Comparison of ENCODE assay signal across 11 cellular contexts in genomic region chr4:2363056-2363719, GRCh38. TPM values are rescaled to one million over a fixed set of nuclear protein-coding genes. Genes with fewer than 3 reads are reported as not detected.
A peak's percentile ranks its signal among the peaks of the same experiment; 100 is the strongest.
DNase-seq lines count a peak whose midpoint lies in the region; ATAC-seq and TF ChIP-seq lines count a peak whose summit lies in the region.
"Had no signal": no experiment of that assay in that cellular context is flagged by ENCODE, and none has a peak within 500 bp of the region (broad histone marks: within the 10 kb centered on the region; RNA-seq: fewer than 3 reads in every experiment).

No MANE protein-coding gene starts in this region.

- H3K27ac ChIP-seq in body of pancreas (peak overlapping the region in 3 of 4 donors; percentile 52 to 69 (median 58)), left lung (no peak overlapping the region), testis (peak overlapping the region; percentile 55 to 72)

- ATAC-seq in body of pancreas (peak; percentile 87), left lung (peak; percentile 68), HG02588 (IDR thresholded peaks at IDR 0.05; ENCODE audit: unreplicated experiment) (no peak), HG03097 (IDR thresholded peaks at IDR 0.05; ENCODE audit: low FRiP score, unreplicated experiment) (no peak)
- ATAC-seq: activated CD8-positive, alpha-beta T cell treated with anti-CD3 and anti-CD28 coated beads, Interleukin-2, amount 10 ng/mL, durations not matched to agents 7 days and 5 days had no signal

- peak; percentile 60 for DNase-seq in activated effector memory CD4-positive, alpha-beta T cell treated with anti-CD3 and anti-CD28 coated beads, Interleukin-2, amount 50 U/mL, for 16 hours
- DNase-seq in activated effector memory CD4-positive, alpha-beta T cell treated with Interleukin-2 at 50 U/mL for 16 hours, result no peak
- DNase-seq in body of pancreas (peak; percentile 74 to 88 (median 84)), left lung (peak in 1 of 2 donors; percentile 65), testis (peak; percentile 96), 8988T (no peak)
- DNase-seq: activated CD8-positive, alpha-beta T cell treated with anti-CD3 and anti-CD28 coated beads, Interleukin-2, amount 10 ng/mL, durations not matched to agents 7 days and 5 days; amygdala had no signal

- TF ChIP-seq CTCF in body of pancreas (IDR thresholded peaks at IDR 0.05) (no peak), left lung (IDR thresholded peaks at IDR 0.05) (no peak), testis (IDR thresholded peaks at IDR 0.05) (no peak)

- H3K36me3 ChIP-seq in body of pancreas (replicated peaks in 1 of 2; ENCODE audit: insufficient read depth in 1 of 2, low read depth in 2 of 2) (no peaks in the 10 kb centered on the region), left lung (no peaks in the 10 kb centered on the region), testis (ENCODE audit: low read depth, missing control alignments) (no peaks in the 10 kb centered on the region)

- TF ChIP-seq POLR2A in body of pancreas (IDR thresholded peaks at IDR 0.05) (peak in 1 of 3 donors; percentile 22), testis (IDR thresholded peaks at IDR 0.05) (no peak)

- 31 to 34% methylated on average over 3 to 12 of the region's 12 CpGs for WGBS in body of pancreas, 2 donors
- WGBS in testis, 2 donors, result 29 to 54% methylated on average over 3 to 12 of the region's 12 CpGs

- intact Hi-C loops in body of pancreas (cut with DNase I), result no loop called here
- intact Hi-C loops in left lung (cut with DNase I), result no loop called here
- intact Hi-C loops in testis (cut with DNase I; ENCODE audit: low total_unique reads), result no loop called here

- H3K27me3 ChIP-seq in body of pancreas, result no peaks in the 10 kb centered on the region
- H3K27me3 ChIP-seq in left lung, result peaks cover 0 to 9% of the 10 kb centered on the region in 2 donors
- H3K27me3 ChIP-seq in testis, result no peaks in the 10 kb centered on the region

- H3K4me1 ChIP-seq in body of pancreas (peaks cover 25% of the 10 kb centered on the region), left lung (peaks cover 0 to 15% of the 10 kb centered on the region in 2 donors), testis (peaks cover 62% of the 10 kb centered on the region)

- H3K9me3 ChIP-seq in body of pancreas (no peaks in the 10 kb centered on the region), left lung (no peaks in the 10 kb centered on the region), testis (no peaks in the 10 kb centered on the region)

- H3K4me3 ChIP-seq in body of pancreas, result no peak overlapping the region
- no peak overlapping the region for H3K4me3 ChIP-seq in left lung
- no peak overlapping the region for H3K4me3 ChIP-seq in testis

RNA-seq across cellular contexts. Expression of gene ZFYVE28, which starts 55.3 kb away (rescaled TPM):
- total RNA-seq in body of pancreas (10 to 100 TPM in 1 of 2 donors, 1 to 10 TPM in 1; 5.7 to 16.8 TPM), left lung (10 to 100 TPM; 12.0 to 12.4 TPM), testis (10 to 100 TPM; 40.5 to 55.3 TPM)
- polyA plus RNA-seq in testis (ENCODE audit: insufficient read depth, low read depth, low replicate concordance), result 14.7 TPM

RNA-seq across cellular contexts. Expression of gene CFAP99, which starts 55.6 kb away (rescaled TPM):
- total RNA-seq in body of pancreas, result not detected
- total RNA-seq in left lung, result 1 to 10 TPM; 1.3 to 2.6 TPM
- total RNA-seq in testis, result 10 to 100 TPM; 30.5 to 41.2 TPM
- 40.1 TPM for polyA plus RNA-seq in testis (ENCODE audit: insufficient read depth, low read depth, low replicate concordance)
- total RNA-seq: activated CD8-positive, alpha-beta T cell treated with anti-CD3 and anti-CD28 coated beads, Interleukin-2, amount 10 ng/mL, durations not matched to agents 7 days and 5 days; lung microvascular endothelial cell had no signal

Comparison
In these comparisons a context has a peak if more than half of its experiments do, and no peak if none do; other contexts are left out.
1. DNase-seq: peak in activated effector memory CD4-positive, alpha-beta T cell treated with anti-CD3 and anti-CD28 coated beads, Interleukin-2, amount 50 U/mL, for 16 hours (single experiment), body of pancreas (4 of 4) and testis (single experiment); none in activated effector memory CD4-positive, alpha-beta T cell treated with Interleukin-2 at 50 U/mL for 16 hours (single experiment) and 8988T (single experiment).
2. ATAC-seq: peak in body of pancreas (single experiment) and left lung (single experiment); none in HG02588 (single experiment) and HG03097 (single experiment).
3. H3K27ac ChIP-seq: peak in body of pancreas (3 of 4) and testis (2 of 2); none in left lung (0 of 2).
4. RNA of gene CFAP99, which starts 55.6 kb away (total RNA-seq): 30.5 to 41.2 TPM in testis; 1.3 to 2.6 TPM in left lung and not detected in body of pancreas; every median in the first group is over 4 times any median in the second.